In the genomic region with DNA sequence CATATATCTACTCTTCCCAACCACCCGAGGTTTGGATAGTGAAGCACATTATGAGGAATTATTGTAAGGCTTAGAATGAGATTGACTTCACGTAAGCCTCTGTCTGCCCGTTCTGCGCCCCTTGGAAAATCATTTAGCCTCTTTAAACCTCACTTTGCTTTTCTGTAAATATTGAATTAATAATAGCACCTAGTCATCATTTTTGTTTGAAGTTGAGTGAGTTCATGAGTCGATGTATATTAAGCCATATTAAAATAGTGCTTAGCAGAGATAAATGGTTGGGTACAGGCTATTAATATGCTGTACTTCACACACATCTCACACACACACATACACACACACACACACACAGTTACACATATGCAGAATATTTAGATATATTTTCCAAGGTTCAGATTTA, we compare ENCODE assay signal across 34 cellular contexts.
"Had no signal": no experiment of that assay in that cellular context is flagged by ENCODE, and none has a peak within 500 bp of the region (broad histone marks: within the 10 kb centered on the region; RNA-seq: fewer than 3 reads in every experiment).

No MANE protein-coding gene starts in this region.

- H3K9me3 ChIP-seq: adrenal gland, ascending aorta, body of pancreas, breast epithelium had no signal

- H3K27me3 ChIP-seq: adrenal gland, ascending aorta, body of pancreas, brain microvascular endothelial cell, breast epithelium, cardiac muscle cell had no signal

- DNase-seq: activated effector memory CD4-positive, alpha-beta T cell treated with anti-CD3 and anti-CD28 coated beads, Interleukin-2, amount 50 U/mL, for 16 hours; activated effector memory CD4-positive, alpha-beta T cell treated with Interleukin-2 at 50 U/mL for 16 hours; activated gamma-delta T cell; activated gamma-delta T cell treated with Interleukin-2 at 50 U/mL for 16 hours; activated naive CD4-positive, alpha-beta T cell; activated naive CD4-positive, alpha-beta T cell treated with anti-CD3 and anti-CD28 coated beads for 36 hours; activated naive CD4-positive, alpha-beta T cell treated with anti-CD3 and anti-CD28 coated beads, Interleukin-2, amount 10 ng/mL, durations not matched to agents 7 days and 5 days; activated naive CD4-positive, alpha-beta T cell treated with anti-CD3 and anti-CD28 coated beads, Interleukin-2, amount 50 U/mL, for 16 hours; activated naive CD4-positive, alpha-beta T cell treated with Interleukin-2 at 50 U/mL for 16 hours; activated naive CD8-positive, alpha-beta T cell treated with anti-CD3 and anti-CD28 coated beads for 36 hours; activated naive CD8-positive, alpha-beta T cell treated with anti-CD3 and anti-CD28 coated beads, Interleukin-2, amount 10 ng/mL, durations not matched to agents 7 days and 5 days; activated naive CD8-positive, alpha-beta T cell treated with anti-CD3 and anti-CD28 coated beads, Interleukin-2, amount 50 U/mL, for 24 hours; activated T-cell treated with anti-CD3 and anti-CD28 coated beads, Interleukin-2, amount 50 U/mL, for 1 hour; activated T-cell treated with anti-CD3 and anti-CD28 coated beads, Interleukin-2, amount 50 U/mL, for 24 hours; activated T-cell treated with anti-CD3 and anti-CD28 coated beads, Interleukin-2, amount 50 U/mL, for 4 hours; activated T-cell treated with anti-CD3 and anti-CD28 coated beads, Interleukin-2, amount 50 U/mL, for 48 hours; activated T-cell treated with anti-CD3 and anti-CD28 coated beads, Interleukin-2, amount 50 U/mL, for 72 hours; adrenal gland; amniotic stem cell; amygdala; anterior cingulate cortex; aorta; body of pancreas; brain microvascular endothelial cell; caudate nucleus; central memory CD4-positive, alpha-beta T cell; cerebellar nuclear complex had no signal

- H3K4me3 ChIP-seq: adrenal gland, ascending aorta, body of pancreas, breast epithelium, cardiac muscle cell had no signal

- H3K27ac ChIP-seq: adrenal gland, ascending aorta, body of pancreas, brain microvascular endothelial cell, breast epithelium, cardiac muscle cell had no signal

- H3K36me3 ChIP-seq: adrenal gland, ascending aorta, brain microvascular endothelial cell, breast epithelium, cardiac muscle cell had no signal

- FAIRE-seq: astrocyte, bronchial epithelial cell had no signal

- ATAC-seq: activated naive CD4-positive, alpha-beta T cell treated with anti-CD3 and anti-CD28 coated beads, Interleukin-2, amount 50 U/mL, for 72 hours; activated naive CD8-positive, alpha-beta T cell treated with anti-CD3 and anti-CD28 coated beads, Interleukin-2, amount 50 U/mL, for 24 hours; activated T-cell treated with anti-CD3 and anti-CD28 coated beads, Interleukin-2, amount 50 U/mL, for 4 hours; activated T-cell treated with anti-CD3 and anti-CD28 coated beads, Interleukin-2, amount 50 U/mL, for 72 hours; activated T-helper 17 cell treated with anti-CD3 and anti-CD28 coated beads, Interleukin-2, amount 50 U/mL, for 72 hours; body of pancreas had no signal

- H3K4me1 ChIP-seq: adrenal gland, ascending aorta, body of pancreas, breast epithelium had no signal
